In the genomic region with DNA sequence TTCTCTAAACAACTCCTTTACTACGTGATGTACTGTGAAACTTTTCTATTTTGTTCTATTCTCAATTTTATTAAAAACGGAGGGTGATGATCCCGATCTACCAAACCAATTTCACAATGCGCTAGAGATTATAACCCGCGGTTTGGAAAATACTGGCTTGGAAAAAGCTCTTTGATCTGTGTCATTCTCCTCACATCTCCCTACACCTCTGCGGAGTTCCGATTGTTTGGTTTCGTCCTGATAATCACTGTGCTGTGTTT, we compare ENCODE assay signal across 8 cellular contexts. TPM values are rescaled to one million over a fixed set of nuclear protein-coding genes. Genes with fewer than 3 reads are reported as not detected.
DNase-seq lines count a peak whose midpoint lies in the region; ATAC-seq and TF ChIP-seq lines count a peak whose summit lies in the region.

No MANE protein-coding gene starts in this region.

- no peaks in the 10 kb centered on the region for H3K9me2 ChIP-seq in hepatocyte (replicated peaks; ENCODE audit: insufficient read depth)

- H2AFZ ChIP-seq in hepatocyte: peak overlapping the region; percentile 81

- ATAC-seq in GM19397 (IDR thresholded peaks at IDR 0.05; ENCODE audit: unreplicated experiment): no peak

- DNase-seq in SK-N-MC (ENCODE audit: low read depth, low spot score): peak; percentile 5
- DNase-seq in hepatocyte (ENCODE audit: low spot score): no peak
- DNase-seq in RKO (ENCODE audit: low spot score): no peak
- no peak for DNase-seq in stimulated activated CD4-positive, alpha-beta T cell treated with anti-CD3 and anti-CD28 coated beads, Interleukin-2, amount 100 ng/mL, for 24 hours
- no peak for DNase-seq in DMS 273 (lab: John Stamatoyannopoulos, UW; ENCODE audit: unreplicated experiment)

- H3K9me3 ChIP-seq in ES-I3 (ENCODE audit: control insufficient read depth, insufficient read depth, low read length): no peaks in the 10 kb centered on the region
- H3K9me3 ChIP-seq in SK-N-MC (ENCODE audit: low read depth, low read length): no peaks in the 10 kb centered on the region
- H3K9me3 ChIP-seq in hepatocyte (ENCODE audit: low read depth): no peaks in the 10 kb centered on the region
- H3K9me3 ChIP-seq in skeletal muscle satellite cell (replicated peaks; ENCODE audit: low read length): no peaks in the 10 kb centered on the region

- TF ChIP-seq CTCF in hepatocyte (IDR thresholded peaks at IDR 0.05; ENCODE audit: poor library complexity): no peak

- H3K27ac ChIP-seq in SK-N-MC: peak overlapping the region; percentile 82
- peak overlapping the region; percentile 92 for H3K27ac ChIP-seq in hepatocyte

- H3K9ac ChIP-seq in ES-I3 (ENCODE audit: low read depth, low read length) (peak overlapping the region; percentile 61), SK-N-MC (ENCODE audit: insufficient read length) (peak overlapping the region; percentile 65), skeletal muscle satellite cell (ENCODE audit: low read depth, low read length) (peak overlapping the region; percentile 85)

- H3K36me3 ChIP-seq in ES-I3 (ENCODE audit: insufficient read depth, low read length) (no peaks in the 10 kb centered on the region), SK-N-MC (ENCODE audit: insufficient read depth, low read length) (no peaks in the 10 kb centered on the region), hepatocyte (replicated peaks; ENCODE audit: insufficient read depth, low read depth) (no peaks in the 10 kb centered on the region), skeletal muscle satellite cell (ENCODE audit: insufficient read depth, low read length) (no peaks in the 10 kb centered on the region)

- peaks cover 4% of the 10 kb centered on the region for H3K4me1 ChIP-seq in ES-I3 (ENCODE audit: insufficient read depth, low read length)
- H3K4me1 ChIP-seq in hepatocyte (ENCODE audit: insufficient read depth): peaks cover 31% of the 10 kb centered on the region
- peaks cover 27% of the 10 kb centered on the region for H3K4me1 ChIP-seq in skeletal muscle satellite cell (ENCODE audit: control insufficient read depth, insufficient read depth, low read length)

- WGBS in hepatocyte (ENCODE audit: low lambda C conversion rate, missing lambda C conversion rate): 4% methylated on average over 9 of the region's 9 CpGs

- H3K27me3 ChIP-seq in hepatocyte (no peaks in the 10 kb centered on the region), skeletal muscle satellite cell (ENCODE audit: control insufficient read depth, insufficient read depth, low read length) (no peaks in the 10 kb centered on the region)

- H3K4me3 ChIP-seq in SK-N-MC: peak overlapping the region; percentile 94
- H3K4me3 ChIP-seq in hepatocyte: peak overlapping the region; percentile 38
- H3K4me3 ChIP-seq in skeletal muscle satellite cell (ENCODE audit: low read length): peak overlapping the region; percentile 80

- peaks cover 26% of the 10 kb centered on the region for H4K20me1 ChIP-seq in hepatocyte (ENCODE audit: insufficient read depth, poor library complexity, severe bottlenecking)

- H3K4me2 ChIP-seq in hepatocyte (peak overlapping the region; percentile 83), skeletal muscle satellite cell (ENCODE audit: low read length) (peak overlapping the region; percentile 87)

- peaks cover 43% of the 10 kb centered on the region for H3K79me2 ChIP-seq in hepatocyte

RNA-seq across cellular contexts. Expression of a gene that starts 0.6 kb away (rescaled TPM):
- total RNA-seq in hepatocyte: 76.2 and 96.4 TPM in 2 replicates
- polyA plus RNA-seq in hepatocyte: 42.2 and 50.7 TPM in 2 replicates
- total RNA-seq in skeletal muscle satellite cell (2012; rRNA removed): 26.9 and 33.7 TPM in 2 replicates

Comparison
In these comparisons a context has a peak if more than half of its experiments do, and no peak if none do; other contexts are left out.
1. H3K4me3 ChIP-seq: peak in every context shown above with its lines; median percentile 94 in SK-N-MC; 80 in skeletal muscle satellite cell; 38 in hepatocyte.